1 cellular context compared by ENCODE assay signal in genomic region chr20:62243906-62244515, GRCh38.
TF ChIP-seq lines count a peak whose summit lies in the region.

No MANE protein-coding gene starts in this region.

TF ChIP-seq in K562, 482 proteins besides CTCF, POLR2A, EP300 and RAD21:
- TF ChIP-seq MCM7 (IDR thresholded peaks at IDR 0.05) (no peak), RBFOX2 (IDR thresholded peaks at IDR 0.05; ENCODE audit: low read depth, low read length) (peak; percentile 24; the same call in 1 of the 2 replicates)
